Comparison of ENCODE assay signal across 8 cellular contexts in the genomic region with DNA sequence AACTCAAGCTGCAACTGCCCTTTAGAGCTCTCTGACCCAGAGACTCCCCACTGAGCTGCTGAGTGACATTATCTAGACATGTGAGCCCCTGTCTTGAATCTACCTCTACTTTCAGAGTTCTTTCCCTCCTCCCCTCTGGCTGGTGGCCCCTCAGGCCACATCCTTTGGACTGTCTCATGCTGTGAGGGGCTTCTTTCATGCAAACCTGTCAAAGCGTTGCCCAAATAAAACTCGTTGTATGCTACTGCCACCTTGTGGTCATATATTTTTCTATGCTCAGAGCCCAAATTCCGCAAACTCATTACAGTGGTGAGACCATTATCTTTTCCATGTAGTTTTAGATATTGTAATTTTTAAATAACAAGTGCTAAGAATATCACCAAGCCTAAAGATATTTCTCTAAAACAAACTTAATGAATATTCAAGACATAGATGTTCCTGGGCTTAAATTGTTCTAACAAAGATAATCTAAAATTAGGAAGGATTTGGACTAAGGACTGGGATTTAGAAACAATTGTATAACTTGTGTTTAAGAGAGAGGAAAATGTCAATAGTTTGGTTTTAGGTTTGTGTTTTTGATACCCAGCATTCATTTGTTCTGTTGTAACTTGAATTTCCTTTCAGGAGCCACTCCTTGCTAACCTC.
A peak's percentile ranks its signal among the peaks of the same experiment; 100 is the strongest.
DNase-seq lines count a peak whose midpoint lies in the region; ATAC-seq, FAIRE-seq and TF ChIP-seq lines count a peak whose summit lies in the region.

No MANE protein-coding gene starts in this region.

- WGBS in spleen, 5 donors, result 20 to 35% (median 25%) methylated on average over 3 of the region's 3 CpGs

- H3K4me1 ChIP-seq in spleen, result no peaks in the 10 kb centered on the region

- intact Hi-C loops in spleen (cut with DNase I; ENCODE audit: low total_unique reads), result loop anchor here (10.0 kb wide), 1 partner anchor 218 kb away; a partner anchor contains a TSS

- H3K4me3 ChIP-seq in HL-60 (replicated peaks; ENCODE audit: insufficient read depth, low read length), result no peak overlapping the region
- H3K4me3 ChIP-seq in fibroblast of pulmonary artery (replicated peaks; ENCODE audit: low read depth, low read length), result no peak overlapping the region
- no peak overlapping the region for H3K4me3 ChIP-seq in spleen

- CTCF ChIA-PET in RWPE1 (lab: Yijun Ruan, JAX), result interaction anchor here (0.6 to 0.8 kb wide), 2 partner anchors 214 to 220 kb away, joined by 3 read pairs; no protein-coding TSS in a partner anchor

- DNase-seq in D721Med (ENCODE audit: insufficient read length, low spot score) (no peak), HL-60 (ENCODE audit: low read depth in 1 of 2, low spot score in 1 of 2) (peak; percentile 11 to 13), RWPE1 (ENCODE audit: low spot score) (peak; percentile 8), fibroblast of pulmonary artery (ENCODE audit: low read depth) (peak; percentile 40), spleen (no peak), Ammon's horn (ENCODE audit: low spot score) (no peak)
- no peak for DNase-seq in activated CD8-positive, alpha-beta memory T cell treated with anti-CD3 and anti-CD28 coated beads, Interleukin-2, amount 50 U/mL, for 48 hours

- peaks cover 0 to 31% (median 19%) of the 10 kb centered on the region in 8 donors for H3K9me3 ChIP-seq in spleen

- TF ChIP-seq CTCF in D721Med (IDR thresholded peaks at IDR 0.05; ENCODE audit: insufficient read depth, missing control alignments), result peak; percentile 59
- TF ChIP-seq CTCF in HL-60 (IDR thresholded peaks at IDR 0.05; ENCODE audit: insufficient read depth, low read length), result peak; percentile 31
- TF ChIP-seq CTCF in RWPE1 (conservative IDR thresholded peaks at IDR 0.05; ENCODE audit: low read depth), result peak; percentile 54
- TF ChIP-seq CTCF in fibroblast of pulmonary artery (IDR thresholded peaks at IDR 0.05; ENCODE audit: low read length, missing control alignments), result peak; percentile 52
- peak in 9 of 11 experiments; percentile 8 to 54 (median 46) for TF ChIP-seq CTCF in spleen (IDR thresholded peaks at IDR 0.05 in 8 of 11, conservative IDR thresholded peaks at IDR 0.05 in 3 of 11)

- ATAC-seq in GM18517 (IDR thresholded peaks at IDR 0.05; ENCODE audit: unreplicated experiment), result no peak

- no peaks in the 10 kb centered on the region for H3K36me3 ChIP-seq in spleen

- no peak for FAIRE-seq in D721Med (lab: Jason Lieb, UNC)

- H3K27me3 ChIP-seq in HL-60 (ENCODE audit: insufficient read depth, poor library complexity, severe bottlenecking) (peaks cover 3% of the 10 kb centered on the region), spleen (replicated peaks in 1 of 7) (peaks cover 0 to 40% (median 0%) of the 10 kb centered on the region in 7 donors)

- H3K27ac ChIP-seq in HL-60 (replicated peaks) (no peak overlapping the region), RWPE1 (no peak overlapping the region), spleen (no peak overlapping the region)

- TF ChIP-seq POLR2A in spleen (IDR thresholded peaks at IDR 0.05), result no peak

- POLR2A ChIA-PET in RWPE1 (lab: Yijun Ruan, JAX; ENCODE audit: low non-redundant PET), result no interaction called here

Comparison
In these comparisons a context has a peak if more than half of its experiments do, and no peak if none do; other contexts are left out.
1. DNase-seq: peak in HL-60 (2 of 2), RWPE1 (single experiment) and fibroblast of pulmonary artery (single experiment); none in D721Med (single experiment), spleen (single experiment), Ammon's horn (single experiment) and activated CD8-positive, alpha-beta memory T cell treated with anti-CD3 and anti-CD28 coated beads, Interleukin-2, amount 50 U/mL, for 48 hours (single experiment).
2. Peak in every context shown above with its lines, with median percentiles within 50 percentile points of each other: CTCF ChIP-seq.